ENCODE assay signal across 23 cellular contexts in genomic region chr2:80001704-80002103, GRCh38.
DNase-seq lines count a peak whose midpoint lies in the region; ATAC-seq and TF ChIP-seq lines count a peak whose summit lies in the region.
"Had no signal": no experiment of that assay in that cellular context is flagged by ENCODE, and none has a peak within 500 bp of the region (broad histone marks: within the 10 kb centered on the region; RNA-seq: fewer than 3 reads in every experiment).

No MANE protein-coding gene starts in this region.

- no peak for TF ChIP-seq RAD21 in SK-N-SH (IDR thresholded peaks at IDR 0.05; ENCODE audit: low read length)

- no peak for ATAC-seq in stimulated activated naive CD8-positive, alpha-beta T cell treated with anti-CD3 and anti-CD28 coated beads, Interleukin-15, amount 100 ng/mL, for 72 hours
- ATAC-seq: left colon; naive thymus-derived CD4-positive, alpha-beta T cell; right cardiac atrium had no signal

- TF ChIP-seq EP300 in SK-N-SH (IDR thresholded peaks at IDR 0.05; ENCODE audit: borderline replicate concordance in 1 of 2, low read depth in 1 of 2, low read length in 1 of 2) = no peak; a peak in 1 of 4 replicates

- H3K9ac ChIP-seq in SK-N-SH (no peak overlapping the region), skeletal muscle satellite cell (ENCODE audit: low read depth, low read length) (no peak overlapping the region)

- 12% methylated on average over 5 of the region's 5 CpGs for WGBS in SK-N-SH (ENCODE audit: low lambda C conversion rate)

- no peak for TF ChIP-seq CTCF in SK-N-SH (IDR thresholded peaks at IDR 0.05)

- H3K36me3 ChIP-seq in SK-N-SH (replicated peaks in 1 of 2; ENCODE audit: control insufficient read depth in 1 of 2, insufficient read depth in 2 of 2, low read length in 1 of 2) (no peaks in the 10 kb centered on the region), skeletal muscle satellite cell (ENCODE audit: insufficient read depth, low read length) (no peaks in the 10 kb centered on the region)
- H3K36me3 ChIP-seq: ovary had no signal

- no peaks in the 10 kb centered on the region for H3K27me3 ChIP-seq in SK-N-SH (ENCODE audit: insufficient read depth)
- no peaks in the 10 kb centered on the region for H3K27me3 ChIP-seq in skeletal muscle satellite cell (ENCODE audit: control insufficient read depth, insufficient read depth, low read length)
- H3K27me3 ChIP-seq: ovary had no signal

- CTCF ChIA-PET in SK-N-SH (lab: Yijun Ruan, JAX) = no interaction called here

- no peak overlapping the region; the same call in 1 of the 2 replicates for H3K4me2 ChIP-seq in SK-N-SH
- peak overlapping the region; percentile 2 for H3K4me2 ChIP-seq in skeletal muscle satellite cell (ENCODE audit: low read length)

- H3K27me3 Mint-ChIP-seq in stimulated activated naive CD8-positive, alpha-beta T cell treated with anti-CD3 and anti-CD28 coated beads, Interleukin-15, amount 100 ng/mL, for 72 hours = no peaks in the 10 kb centered on the region
- H3K27me3 Mint-ChIP-seq: activated T-cell treated with anti-CD3 and anti-CD28 coated beads, Interleukin-2, amount 50 U/mL, for 24 hours; memory B cell had no signal

- H3K27ac ChIP-seq in SK-N-SH (ENCODE audit: low read depth in 2 of 2, low read length in 1 of 2) = peak overlapping the region in 1 of 2 experiments; percentile 31; a peak in 1 of 4 replicates
- H3K27ac ChIP-seq: C4-2B, epithelial cell of prostate, ovary had no signal

- H3K4me1 ChIP-seq in SK-N-SH (ENCODE audit: control insufficient read depth in 1 of 2, insufficient read depth in 2 of 2, low read depth in 1 of 2, low read length in 1 of 2) (peaks cover 6 to 7% of the 10 kb centered on the region in 2 experiments; a peak in 3 of 4 replicates), skeletal muscle satellite cell (ENCODE audit: control insufficient read depth, insufficient read depth, low read length) (peaks cover 12% of the 10 kb centered on the region)

- POLR2A ChIA-PET in SK-N-SH (lab: Yijun Ruan, JAX) = no interaction called here

- no peaks in the 10 kb centered on the region for H3K79me2 ChIP-seq in SK-N-SH (ENCODE audit: insufficient read depth)

- peaks cover 0 to 5% of the 10 kb centered on the region in 2 donors for H3K9me3 Mint-ChIP-seq in stimulated activated naive CD8-positive, alpha-beta T cell treated with anti-CD3 and anti-CD28 coated beads, Interleukin-15, amount 100 ng/mL, for 72 hours

- no peaks in the 10 kb centered on the region for H3K4me1 Mint-ChIP-seq in stimulated activated naive CD8-positive, alpha-beta T cell treated with anti-CD3 and anti-CD28 coated beads, Interleukin-15, amount 100 ng/mL, for 72 hours
- H3K4me1 Mint-ChIP-seq: memory B cell; naive thymus-derived CD4-positive, alpha-beta T cell had no signal

- H4K20me1 ChIP-seq in SK-N-SH (ENCODE audit: insufficient read depth) = no peaks in the 10 kb centered on the region

- H3K4me3 Mint-ChIP-seq in stimulated activated naive CD8-positive, alpha-beta T cell treated with anti-CD3 and anti-CD28 coated beads, Interleukin-15, amount 100 ng/mL, for 72 hours = no peak overlapping the region
- H3K4me3 Mint-ChIP-seq: activated T-cell treated with anti-CD3 and anti-CD28 coated beads, Interleukin-2, amount 50 U/mL, for 24 hours; memory B cell; naive thymus-derived CD4-positive, alpha-beta T cell had no signal

- H3K4me3 ChIP-seq in SK-N-SH (ENCODE audit: low read depth in 2 of 2, low read length in 1 of 2) (no peak overlapping the region), skeletal muscle satellite cell (ENCODE audit: low read length) (no peak overlapping the region)
- H3K4me3 ChIP-seq: ovary had no signal

- no peak overlapping the region for H3K27ac Mint-ChIP-seq in stimulated activated naive CD8-positive, alpha-beta T cell treated with anti-CD3 and anti-CD28 coated beads, Interleukin-15, amount 100 ng/mL, for 72 hours
- H3K27ac Mint-ChIP-seq: activated T-cell treated with anti-CD3 and anti-CD28 coated beads, Interleukin-2, amount 50 U/mL, for 24 hours; memory B cell; naive thymus-derived CD4-positive, alpha-beta T cell had no signal

- DNase-seq in EL = peak; percentile 84
- DNase-seq in SK-N-SH = no peak
- peak; percentile 73 for DNase-seq in fibroblast of peridontal ligament (ENCODE audit: extremely low read depth)
- no peak for DNase-seq in stimulated activated naive CD8-positive, alpha-beta T cell treated with anti-CD3 and anti-CD28 coated beads, Interleukin-15, amount 100 ng/mL, for 72 hours
- DNase-seq in NCI-H748 (lab: John Stamatoyannopoulos, UW; ENCODE audit: unreplicated experiment) = no peak
- no peak for DNase-seq in DMS 273 (lab: John Stamatoyannopoulos, UW; ENCODE audit: unreplicated experiment)
- no peak for DNase-seq in NOMO-1 treated with DMSO at 0.1 percent for 48 hours (lab: John Stamatoyannopoulos, UW; ENCODE audit: unreplicated experiment)
- DNase-seq: activated naive CD4-positive, alpha-beta T cell treated with Interleukin-2 at 50 U/mL for 16 hours; activated T-cell treated with anti-CD3 and anti-CD28 coated beads, Interleukin-2, amount 50 U/mL, for 24 hours; amygdala; central memory CD4-positive, alpha-beta T cell; Kasumi-1; left colon; naive thymus-derived CD4-positive, alpha-beta T cell; NCI-H1105 treated with DMSO at 0.1 percent for 48 hours; NCI-H2029 treated with DMSO at 0.1 percent for 48 hours; ovary; right cardiac atrium; Right ventricle myocardium superior had no signal

- H3K9me2 ChIP-seq in SK-N-SH = no peaks in the 10 kb centered on the region

- H2AFZ ChIP-seq in SK-N-SH (ENCODE audit: low read depth) = peak overlapping the region; percentile 68; the same call in 1 of the 2 replicates

- H3F3A ChIP-seq in SK-N-SH (replicated peaks; ENCODE audit: insufficient read depth) = peaks cover 3% of the 10 kb centered on the region

- H3K9me3 ChIP-seq in SK-N-SH = no peaks in the 10 kb centered on the region
- no peaks in the 10 kb centered on the region for H3K9me3 ChIP-seq in skeletal muscle satellite cell (replicated peaks; ENCODE audit: low read length)
- H3K9me3 ChIP-seq: ovary had no signal

TF ChIP-seq in SK-N-SH, 30 proteins besides CTCF, POLR2A, EP300 and RAD21 (continues in another document):
- TF ChIP-seq ELF1 (IDR thresholded peaks at IDR 0.05) = no peak
- no peak for TF ChIP-seq TAF1 (IDR thresholded peaks at IDR 0.05; ENCODE audit: borderline replicate concordance, low read depth, low read length)
- no peak for TF ChIP-seq USF2 (IDR thresholded peaks at IDR 0.05; ENCODE audit: borderline replicate concordance, low read depth, low read length)
- TF ChIP-seq CHD2 (IDR thresholded peaks at IDR 0.05; ENCODE audit: low read length, partially characterized antibody) = no peak
- TF ChIP-seq, protein P1, sequence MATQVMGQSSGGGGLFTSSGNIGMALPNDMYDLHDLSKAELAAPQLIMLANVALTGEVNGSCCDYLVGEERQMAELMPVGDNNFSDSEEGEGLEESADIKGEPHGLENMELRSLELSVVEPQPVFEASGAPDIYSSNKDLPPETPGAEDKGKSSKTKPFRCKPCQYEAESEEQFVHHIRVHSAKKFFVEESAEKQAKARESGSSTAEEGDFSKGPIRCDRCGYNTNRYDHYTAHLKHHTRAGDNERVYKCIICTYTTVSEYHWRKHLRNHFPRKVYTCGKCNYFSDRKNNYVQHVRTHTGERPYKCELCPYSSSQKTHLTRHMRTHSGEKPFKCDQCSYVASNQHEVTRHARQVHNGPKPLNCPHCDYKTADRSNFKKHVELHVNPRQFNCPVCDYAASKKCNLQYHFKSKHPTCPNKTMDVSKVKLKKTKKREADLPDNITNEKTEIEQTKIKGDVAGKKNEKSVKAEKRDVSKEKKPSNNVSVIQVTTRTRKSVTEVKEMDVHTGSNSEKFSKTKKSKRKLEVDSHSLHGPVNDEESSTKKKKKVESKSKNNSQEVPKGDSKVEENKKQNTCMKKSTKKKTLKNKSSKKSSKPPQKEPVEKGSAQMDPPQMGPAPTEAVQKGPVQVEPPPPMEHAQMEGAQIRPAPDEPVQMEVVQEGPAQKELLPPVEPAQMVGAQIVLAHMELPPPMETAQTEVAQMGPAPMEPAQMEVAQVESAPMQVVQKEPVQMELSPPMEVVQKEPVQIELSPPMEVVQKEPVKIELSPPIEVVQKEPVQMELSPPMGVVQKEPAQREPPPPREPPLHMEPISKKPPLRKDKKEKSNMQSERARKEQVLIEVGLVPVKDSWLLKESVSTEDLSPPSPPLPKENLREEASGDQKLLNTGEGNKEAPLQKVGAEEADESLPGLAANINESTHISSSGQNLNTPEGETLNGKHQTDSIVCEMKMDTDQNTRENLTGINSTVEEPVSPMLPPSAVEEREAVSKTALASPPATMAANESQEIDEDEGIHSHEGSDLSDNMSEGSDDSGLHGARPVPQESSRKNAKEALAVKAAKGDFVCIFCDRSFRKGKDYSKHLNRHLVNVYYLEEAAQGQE (IDR thresholded peaks at IDR 0.05; ENCODE audit: low read depth, low read length) = no peak
- TF ChIP-seq GABPA (IDR thresholded peaks at IDR 0.05; ENCODE audit: low read depth) = no peak
- TF ChIP-seq FOXM1 (IDR thresholded peaks at IDR 0.05; ENCODE audit: low read depth) = no peak
- no peak for TF ChIP-seq ZBTB33 (IDR thresholded peaks at IDR 0.05; ENCODE audit: borderline replicate concordance, low read depth)
- no peak for TF ChIP-seq GATA2 (CRISPR knock-in tag; IDR thresholded peaks at IDR 0.05)
- no peak for TF ChIP-seq NFIC (IDR thresholded peaks at IDR 0.05; ENCODE audit: borderline replicate concordance)
- TF ChIP-seq SMC3 (IDR thresholded peaks at IDR 0.05; ENCODE audit: low read depth, low read length) = no peak

Comparison
In these comparisons a context has a peak if more than half of its experiments do, and no peak if none do; other contexts are left out.
1. DNase-seq: peak in EL (single experiment) and fibroblast of peridontal ligament (single experiment); none in SK-N-SH (single experiment), stimulated activated naive CD8-positive, alpha-beta T cell treated with anti-CD3 and anti-CD28 coated beads, Interleukin-15, amount 100 ng/mL, for 72 hours (0 of 2), NCI-H748 (single experiment), DMS 273 (single experiment) and NOMO-1 treated with DMSO at 0.1 percent for 48 hours (single experiment).